In genomic region chr5:23405316-23406068, GRCh38 we compare ENCODE assay signal across 24 cellular contexts.
DNase-seq lines count a peak whose midpoint lies in the region; ATAC-seq and TF ChIP-seq lines count a peak whose summit lies in the region.
"Had no signal": no experiment of that assay in that cellular context is flagged by ENCODE, and none has a peak within 500 bp of the region (broad histone marks: within the 10 kb centered on the region; RNA-seq: fewer than 3 reads in every experiment).

No MANE protein-coding gene starts in this region.

- H3K4me2 ChIP-seq in GM23248 (ENCODE audit: unreplicated experiment) = no peak overlapping the region
- H3K4me2 ChIP-seq in SU-DHL-6 (ENCODE audit: low read depth, low read length, poor library complexity, severe bottlenecking) = no peak overlapping the region

- no peak overlapping the region for H3K4me3 ChIP-seq in GM23248
- H3K4me3 ChIP-seq in NB4 (ENCODE audit: low read depth, low read length) = no peak overlapping the region
- H3K4me3 ChIP-seq in SU-DHL-6 (ENCODE audit: insufficient read depth, low read length, poor library complexity, severe bottlenecking) = no peak overlapping the region
- no peak overlapping the region for H3K4me3 ChIP-seq in fibroblast of pulmonary artery (replicated peaks; ENCODE audit: low read depth, low read length)
- H3K4me3 ChIP-seq: esophagus squamous epithelium, prostate gland, testis had no signal

- no peak overlapping the region for H3K27ac ChIP-seq in GM23248
- no peak overlapping the region for H3K27ac ChIP-seq in SU-DHL-6 (ENCODE audit: low read depth, low read length)
- H3K27ac ChIP-seq: esophagus squamous epithelium, prostate gland, testis, VCaP had no signal

- H4K20me1 ChIP-seq in GM23248 (ENCODE audit: insufficient read depth) (no peaks in the 10 kb centered on the region), SU-DHL-6 (ENCODE audit: low read depth, low read length) (no peaks in the 10 kb centered on the region)

- H3K9me2 ChIP-seq in GM23248 (ENCODE audit: insufficient read depth) = no peaks in the 10 kb centered on the region
- H3K9me2 ChIP-seq in SU-DHL-6 (replicated peaks; ENCODE audit: insufficient read depth, low read length) = no peaks in the 10 kb centered on the region

- TF ChIP-seq CTCF in NB4 (IDR thresholded peaks at IDR 0.05; ENCODE audit: low read depth, low read length) (no peak), SU-DHL-6 (IDR thresholded peaks at IDR 0.05; ENCODE audit: insufficient read depth, low read length, poor library complexity, severe bottlenecking) (no peak), fibroblast of pulmonary artery (IDR thresholded peaks at IDR 0.05; ENCODE audit: low read length, missing control alignments) (peak; percentile 34)

- H3K9ac ChIP-seq in GM23248 = no peak overlapping the region
- no peak overlapping the region for H3K9ac ChIP-seq in SU-DHL-6 (ENCODE audit: low read length)

- DNase-seq in GM23248 = peak; percentile 1
- DNase-seq in NB4 (ENCODE audit: low read depth) = peak; percentile 39
- peak; percentile 37 for DNase-seq in fibroblast of pulmonary artery (ENCODE audit: low read depth)
- DNase-seq in inferior parietal cortex (ENCODE audit: extremely low spot score) = no peak
- no peak for DNase-seq in HPDE6-E6E7 (ENCODE audit: extremely low spot score)
- DNase-seq in Ammon's horn (ENCODE audit: low spot score) = no peak
- DNase-seq: activated CD4-positive, alpha-beta T cell treated with anti-CD3 and anti-CD28 coated beads, Interleukin-2, amount 50 U/mL, for 1 hour; CD8-positive, alpha-beta T cell; DMS153; effector memory CD4-positive, alpha-beta T cell; esophagus squamous epithelium; HFFc6; kidney glomerular epithelial cell; NCI-H146; NCI-H510A treated with DMSO at 0.1 percent for 48 hours; small intestine; stimulated activated naive B cell treated with anti-CD40 and anti-IgM and Interleukin-4, amounts not matched to agents 10 μg/mL and 1 μg/mL and 100 μg/mL, for 72 hours; testis had no signal

- H3F3A ChIP-seq in GM23248 (ENCODE audit: insufficient read depth) = no peaks in the 10 kb centered on the region
- H3F3A ChIP-seq in SU-DHL-6 (ENCODE audit: insufficient read depth) = no peaks in the 10 kb centered on the region

- H3K36me3 ChIP-seq in GM23248 (ENCODE audit: low read depth) (no peaks in the 10 kb centered on the region), SU-DHL-6 (ENCODE audit: low read length) (no peaks in the 10 kb centered on the region)
- H3K36me3 ChIP-seq: esophagus squamous epithelium, prostate gland had no signal

- H2AFZ ChIP-seq in GM23248 (no peak overlapping the region), SU-DHL-6 (ENCODE audit: low read depth, low read length, severe bottlenecking) (peak overlapping the region; percentile 64)

- in situ Hi-C loops in GM23248 (cut with MboI) = no loop called here

- no peaks in the 10 kb centered on the region for H3K9me3 ChIP-seq in GM23248 (ENCODE audit: low read depth)
- H3K9me3 ChIP-seq in SU-DHL-6 (ENCODE audit: insufficient read depth, low read length) = 0 out of 2 replicates have a peak, but pooled peaks cover 4% of the 10 kb centered on the region
- H3K9me3 ChIP-seq: esophagus squamous epithelium, prostate gland, testis had no signal

- no peaks in the 10 kb centered on the region for H3K4me1 ChIP-seq in GM23248 (ENCODE audit: insufficient read depth)
- H3K4me1 ChIP-seq: esophagus squamous epithelium, prostate gland, testis had no signal

- no peaks in the 10 kb centered on the region for H3K79me2 ChIP-seq in GM23248 (ENCODE audit: insufficient read depth)
- no peaks in the 10 kb centered on the region for H3K79me2 ChIP-seq in SU-DHL-6 (ENCODE audit: insufficient read depth, low read length)

- WGBS in GM23248 (ENCODE audit: low coverage in 1 of 2, low lambda C conversion rate in 2 of 2, missing lambda C conversion rate in 2 of 2), 2 experiments = 43 to 45% methylated on average over 3 of the region's 3 CpGs

- TF ChIP-seq POLR2A in NB4 (IDR thresholded peaks at IDR 0.05; ENCODE audit: extremely low read depth, insufficient read length) = no peak

- H3K27me3 ChIP-seq in GM23248 (replicated peaks; ENCODE audit: insufficient read depth) = no peaks in the 10 kb centered on the region
- no peaks in the 10 kb centered on the region for H3K27me3 ChIP-seq in SU-DHL-6 (ENCODE audit: low read length)
- H3K27me3 ChIP-seq: esophagus squamous epithelium, testis had no signal

- ATAC-seq in GM21723 (IDR thresholded peaks at IDR 0.05; ENCODE audit: unreplicated experiment) = no peak
- ATAC-seq: activated T-helper 17 cell treated with anti-CD3 and anti-CD28 coated beads, Interleukin-2, amount 50 U/mL, for 72 hours; CD8-positive, alpha-beta T cell; Right ventricle myocardium inferior; stimulated activated naive B cell treated with anti-CD40 and anti-IgM and Interleukin-4, amounts not matched to agents 10 μg/mL and 1 μg/mL and 100 μg/mL, for 72 hours had no signal

Comparison
In these comparisons a context has a peak if more than half of its experiments do, and no peak if none do; other contexts are left out.
1. DNase-seq: peak in GM23248 (single experiment), NB4 (single experiment) and fibroblast of pulmonary artery (single experiment); none in inferior parietal cortex (single experiment), HPDE6-E6E7 (single experiment) and Ammon's horn (single experiment).